ENCODE assay signal across 8 cellular contexts in genomic region chr6:132511836-132512230, GRCh38.
DNase-seq lines count a peak whose midpoint lies in the region; ATAC-seq and TF ChIP-seq lines count a peak whose summit lies in the region.

No MANE protein-coding gene starts in this region.

- TF ChIP-seq CTCF in AG10803 (conservative IDR thresholded peaks at IDR 0.05; ENCODE audit: low read length) (no peak), brain microvascular endothelial cell (IDR thresholded peaks at IDR 0.05; ENCODE audit: low read depth, low read length, missing control alignments) (no peak)

- ATAC-seq in HG02943 (IDR thresholded peaks at IDR 0.05; ENCODE audit: low read depth, unreplicated experiment) (peak; percentile 32), HG03442 (IDR thresholded peaks at IDR 0.05; ENCODE audit: unreplicated experiment) (no peak)

- peak overlapping the region; percentile 79 for H3K4me3 ChIP-seq in AG10803 (ENCODE audit: low read length)
- peak overlapping the region; percentile 85 for H3K4me3 ChIP-seq in brain microvascular endothelial cell (ENCODE audit: low read depth, low read length)
- peak overlapping the region; percentile 91 to 98 for H3K4me3 ChIP-seq in mucosa of rectum (ENCODE audit: low read length in 2 of 2)

- in situ Hi-C loops in brain microvascular endothelial cell (cut with HindIII; ENCODE audit: low pct_ligation_motif_present, low sequenced_read_pairs), result no loop called here

- no peaks in the 10 kb centered on the region for H3K36me3 ChIP-seq in brain microvascular endothelial cell (replicated peaks)
- H3K36me3 ChIP-seq in mucosa of rectum (ENCODE audit: control insufficient read depth in 2 of 2, insufficient read depth in 2 of 2, low read length in 2 of 2), result peaks cover 0 to 8% of the 10 kb centered on the region in 2 donors

- H3K9ac ChIP-seq in mucosa of rectum (ENCODE audit: low read depth in 1 of 2, low read length in 2 of 2), result peak overlapping the region in 1 of 2 donors; percentile 75

- DNase-seq in AG10803 (ENCODE audit: low read depth) (no peak), brain microvascular endothelial cell (no peak), NCI-H2081 (lab: John Stamatoyannopoulos, UW) (no peak), NCI-H1694 (lab: John Stamatoyannopoulos, UW) (no peak), retina (no peak)

- no peaks in the 10 kb centered on the region for H3K27me3 ChIP-seq in brain microvascular endothelial cell (replicated peaks)
- no peaks in the 10 kb centered on the region for H3K27me3 ChIP-seq in mucosa of rectum (ENCODE audit: control insufficient read depth in 2 of 2, insufficient read depth in 2 of 2, low read length in 2 of 2)

- no peak overlapping the region for H3K27ac ChIP-seq in brain microvascular endothelial cell
- H3K27ac ChIP-seq in mucosa of rectum (ENCODE audit: low read depth in 2 of 2, low read length in 2 of 2), result peak overlapping the region in 1 of 2 donors; percentile 10

- H3K9me3 ChIP-seq in mucosa of rectum (ENCODE audit: control insufficient read depth in 2 of 2, low read length in 2 of 2), result no peaks in the 10 kb centered on the region

- peaks cover 10 to 19% of the 10 kb centered on the region in 2 donors for H3K4me1 ChIP-seq in mucosa of rectum (ENCODE audit: control insufficient read depth in 2 of 2, insufficient read depth in 2 of 2, low read length in 2 of 2)
